Comparison of ENCODE assay signal across 14 cellular contexts in genomic region chr3:195180490-195181106, GRCh38.
DNase-seq lines count a peak whose midpoint lies in the region; ATAC-seq and TF ChIP-seq lines count a peak whose summit lies in the region.
"Had no signal": no experiment of that assay in that cellular context is flagged by ENCODE, and none has a peak within 500 bp of the region (broad histone marks: within the 10 kb centered on the region; RNA-seq: fewer than 3 reads in every experiment).

No MANE protein-coding gene starts in this region.

- H3K4me3 ChIP-seq in BLaER1 treated with 17β-estradiol and CSF1 and Interleukin-3, amounts not matched to agents 10 nM and 100 nM = peak overlapping the region in 5 of 10 experiments; percentile 14 to 35 (median 18); a peak in 4 of 20 replicates
- H3K4me3 ChIP-seq in right atrium auricular region = no peak overlapping the region
- H3K4me3 ChIP-seq in parathyroid adenoma (ENCODE audit: low read depth, low read length) = no peak overlapping the region
- H3K4me3 ChIP-seq in mucosa of descending colon = no peak overlapping the region
- H3K4me3 ChIP-seq: thoracic aorta had no signal

- peak; percentile 7 for DNase-seq in OCI-M1 (lab: John Stamatoyannopoulos, UW)
- no peak for DNase-seq in right atrium auricular region (ENCODE audit: low spot score)
- no peak for DNase-seq in mucosa of descending colon
- DNase-seq: activated CD8-positive, alpha-beta T cell treated with anti-CD3 and anti-CD28 coated beads, Interleukin-2, amount 10 ng/mL, durations not matched to agents 7 days and 5 days; activated effector memory CD4-positive, alpha-beta T cell treated with anti-CD3 and anti-CD28 coated beads, Interleukin-2, amount 50 U/mL, for 16 hours; head of caudate nucleus; left colon; MV-4-11 had no signal

- H3K4me1 ChIP-seq in BLaER1 treated with 17β-estradiol and CSF1 and Interleukin-3, amounts not matched to agents 10 nM and 100 nM = peaks cover 61 to 90% (median 85%) of the 10 kb centered on the region in 10 experiments
- H3K4me1 ChIP-seq in right atrium auricular region (peaks cover 0 to 51% of the 10 kb centered on the region in 2 donors), parathyroid adenoma (peaks cover 26% of the 10 kb centered on the region), mucosa of descending colon (ENCODE audit: low read depth) (peaks cover 2% of the 10 kb centered on the region)

- H3K79me2 ChIP-seq in parathyroid adenoma = peaks cover 25% of the 10 kb centered on the region

- peaks cover 0 to 8% (median 0%) of the 10 kb centered on the region in 11 experiments; a peak in 1 of 22 replicates for H4K20me1 ChIP-seq in BLaER1 treated with 17β-estradiol and CSF1 and Interleukin-3, amounts not matched to agents 10 nM and 100 nM

- H3K9me3 ChIP-seq in BLaER1 treated with 17β-estradiol and CSF1 and Interleukin-3, amounts not matched to agents 10 nM and 100 nM (replicated peaks in 1 of 11) = peaks cover 0 to 5% (median 0%) of the 10 kb centered on the region in 11 experiments; a peak in 1 of 22 replicates
- H3K9me3 ChIP-seq in right atrium auricular region (no peaks in the 10 kb centered on the region), parathyroid adenoma (ENCODE audit: control insufficient read depth, low read length) (no peaks in the 10 kb centered on the region), mucosa of descending colon (no peaks in the 10 kb centered on the region)
- H3K9me3 ChIP-seq: thoracic aorta had no signal

- ATAC-seq in mucosa of descending colon (no peak), HG03025 (IDR thresholded peaks at IDR 0.05; ENCODE audit: low FRiP score, unreplicated experiment) (no peak), HG02678 (IDR thresholded peaks at IDR 0.05; ENCODE audit: unreplicated experiment) (no peak), HG02763 (IDR thresholded peaks at IDR 0.05; ENCODE audit: unreplicated experiment) (no peak)
- ATAC-seq: activated CD8-positive, alpha-beta T cell treated with anti-CD3 and anti-CD28 coated beads, Interleukin-2, amount 10 ng/mL, durations not matched to agents 7 days and 5 days; left colon had no signal

- peak overlapping the region; percentile 14 to 73 (median 58); a peak in 18 of 22 replicates for H3K9ac ChIP-seq in BLaER1 treated with 17β-estradiol and CSF1 and Interleukin-3, amounts not matched to agents 10 nM and 100 nM
- no peak overlapping the region for H3K9ac ChIP-seq in parathyroid adenoma

- H2AFZ ChIP-seq in parathyroid adenoma = no peak overlapping the region

- peak overlapping the region; percentile 8 to 81 (median 69); a peak in 21 of 22 replicates for H3K27ac ChIP-seq in BLaER1 treated with 17β-estradiol and CSF1 and Interleukin-3, amounts not matched to agents 10 nM and 100 nM
- peak overlapping the region; percentile 43 to 45 for H3K27ac ChIP-seq in right atrium auricular region
- H3K27ac ChIP-seq in parathyroid adenoma = peak overlapping the region; percentile 55
- H3K27ac ChIP-seq: thoracic aorta had no signal

- intact Hi-C loops in mucosa of descending colon (cut with DNase I, micrococcal nuclease) = no loop called here

- H3K27me3 ChIP-seq in BLaER1 treated with 17β-estradiol and CSF1 and Interleukin-3, amounts not matched to agents 10 nM and 100 nM = no peaks in the 10 kb centered on the region
- H3K27me3 ChIP-seq in right atrium auricular region (no peaks in the 10 kb centered on the region), parathyroid adenoma (ENCODE audit: control insufficient read depth, insufficient read depth, low read length) (no peaks in the 10 kb centered on the region)

- 0 out of 22 replicates have a peak, but pooled peaks cover 0 to 4% (median 0%) of the 10 kb centered on the region in 11 experiments for H3K36me3 ChIP-seq in BLaER1 treated with 17β-estradiol and CSF1 and Interleukin-3, amounts not matched to agents 10 nM and 100 nM
- H3K36me3 ChIP-seq in right atrium auricular region (no peaks in the 10 kb centered on the region), parathyroid adenoma (ENCODE audit: control insufficient read depth, insufficient read depth, low read length) (no peaks in the 10 kb centered on the region), mucosa of descending colon (ENCODE audit: low read depth) (no peaks in the 10 kb centered on the region)
- H3K36me3 ChIP-seq: thoracic aorta had no signal

- TF ChIP-seq CTCF in right atrium auricular region (IDR thresholded peaks at IDR 0.05) (no peak), parathyroid adenoma (IDR thresholded peaks at IDR 0.05) (no peak), mucosa of descending colon (IDR thresholded peaks at IDR 0.05) (no peak)

- peak overlapping the region; percentile 81 to 94 (median 89) for H3K4me2 ChIP-seq in BLaER1 treated with 17β-estradiol and CSF1 and Interleukin-3, amounts not matched to agents 10 nM and 100 nM
- H3K4me2 ChIP-seq in parathyroid adenoma (ENCODE audit: low read length) = no peak overlapping the region
